Comparison of ENCODE assay signal across 8 cellular contexts in the genomic region with DNA sequence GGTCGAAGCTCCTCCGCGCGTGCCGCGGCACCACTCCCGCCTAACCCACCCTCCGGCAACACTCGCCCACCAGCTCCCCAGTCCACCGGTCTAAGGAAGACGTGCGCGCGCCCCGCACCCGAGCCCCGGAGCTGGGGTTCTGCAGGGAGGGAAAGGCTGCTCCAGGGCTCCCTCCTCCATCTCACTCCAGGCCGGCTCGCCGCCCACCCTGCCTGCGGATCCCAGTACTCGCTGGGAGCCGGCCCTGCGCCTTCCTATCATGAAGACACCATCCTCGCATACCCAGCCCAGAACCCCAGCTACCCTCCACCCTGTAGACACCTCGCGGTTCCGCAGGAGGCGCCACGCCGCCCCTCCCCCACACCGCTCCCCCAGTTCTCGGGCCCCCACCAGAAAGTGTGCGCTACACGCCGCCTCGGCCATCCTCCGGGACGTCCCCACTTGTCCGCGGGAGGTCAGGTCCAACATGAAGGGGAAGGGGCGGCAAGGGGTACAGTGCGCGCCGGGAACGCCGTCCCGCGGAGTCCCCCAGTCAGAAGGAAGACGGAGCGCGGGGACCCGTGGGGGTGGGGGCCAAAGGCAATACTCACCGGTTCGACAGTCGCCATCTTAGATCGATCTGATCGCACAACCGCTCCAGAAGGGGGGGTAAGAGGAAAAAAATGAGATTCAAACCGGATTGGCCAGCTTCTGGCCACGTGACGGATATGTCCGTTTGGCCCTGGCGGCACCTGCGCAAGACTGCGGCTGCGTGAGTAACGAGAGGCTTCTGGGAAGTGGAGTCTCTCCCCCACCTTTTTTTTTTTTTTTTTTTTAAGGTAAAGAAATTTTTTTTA. TPM values are rescaled to one million over a fixed set of nuclear protein-coding genes. Genes with fewer than 3 reads are reported as not detected.
A peak's percentile ranks its signal among the peaks of the same experiment; 100 is the strongest.
DNase-seq lines count a peak whose midpoint lies in the region; ATAC-seq and TF ChIP-seq lines count a peak whose summit lies in the region.

A gene with protein sequence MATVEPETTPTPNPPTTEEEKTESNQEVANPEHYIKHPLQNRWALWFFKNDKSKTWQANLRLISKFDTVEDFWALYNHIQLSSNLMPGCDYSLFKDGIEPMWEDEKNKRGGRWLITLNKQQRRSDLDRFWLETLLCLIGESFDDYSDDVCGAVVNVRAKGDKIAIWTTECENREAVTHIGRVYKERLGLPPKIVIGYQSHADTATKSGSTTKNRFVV (minus strand): TSS at position 629 of the 836 bp plus-strand sequence. CDS start 21 bp downstream, at position 608.

- H3K4me3 ChIP-seq in lung = peak within 1 kb of the TSS; percentile 76

- ATAC-seq in GM19467 (IDR thresholded peaks at IDR 0.05; ENCODE audit: unreplicated experiment) (peak; percentile 69), lung (ENCODE audit: insufficient read depth, low FRiP score) (peak; percentile 89)

- peak; percentile 97 for DNase-seq in CMK (ENCODE audit: low read depth)
- peak; percentile 78 for DNase-seq in HS-27A (ENCODE audit: low read depth)
- peak; percentile 84 for DNase-seq in NK-92 (lab: John Stamatoyannopoulos, UW; ENCODE audit: unreplicated experiment)
- DNase-seq in activated CD8-positive, alpha-beta memory T cell treated with anti-CD3 and anti-CD28 coated beads for 1 hour (ENCODE audit: extremely low read depth in 1 of 2, low read depth in 1 of 2) = peak; percentile 93 to 94
- peak; percentile 95 for DNase-seq in effector CD8-positive, alpha-beta T cell (lab: John Stamatoyannopoulos, UW)
- peak; percentile 98 for DNase-seq in lung (ENCODE audit: low spot score)
- peak; percentile 81 to 95 (median 92) for DNase-seq in stimulated activated CD4-positive, alpha-beta T cell treated with anti-CD3 and anti-CD28 coated beads, TNF-alpha, amount 100 ng/mL, for 4 hours (ENCODE audit: low read depth in 3 of 3)

- peak within 1 kb of the TSS; percentile 95 to 99 for H3K27ac ChIP-seq in lung (ENCODE audit: low read depth in 1 of 2, low read length in 1 of 2)

- H3K27me3 ChIP-seq in lung (ENCODE audit: control insufficient read depth, insufficient read depth) = no peaks in the 10 kb centered on the region

- peaks cover 3 to 7% of the 10 kb centered on the region in 2 donors for H3K4me1 ChIP-seq in lung (ENCODE audit: control insufficient read depth in 2 of 2, insufficient read depth in 2 of 2, low read length in 2 of 2)

- WGBS in lung, 2 donors = 0 to 1% methylated on average over 65 to 68 of the region's 68 CpGs

- no peaks in the 10 kb centered on the region for H3K9me3 ChIP-seq in lung (ENCODE audit: control insufficient read depth in 2 of 2, insufficient read depth in 1 of 2, low read length in 1 of 2)

- peaks cover 0 to 3% of the 10 kb centered on the region in 2 donors for H3K36me3 ChIP-seq in lung (ENCODE audit: control insufficient read depth in 2 of 2, insufficient read depth in 2 of 2, low read length in 2 of 2)

- TF ChIP-seq CTCF in lung (IDR thresholded peaks at IDR 0.05; ENCODE audit: control extremely low read depth, extremely low read depth) = no peak

RNA-seq across cellular contexts. Expression of the gene that starts here (rescaled TPM):
- total RNA-seq in lung = 100 to 1,000 TPM in 1 of 2 donors, 10 to 100 TPM in 1; 59.6 to 121 TPM
- polyA plus RNA-seq in lung = 10 to 100 TPM; 10.4 to 56.0 TPM

Comparison
In these comparisons a context has a peak if more than half of its experiments do, and no peak if none do; other contexts are left out.
1. Peak in every context shown above with its lines: DNase-seq, ATAC-seq, H3K4me3 ChIP-seq and H3K27ac ChIP-seq.